In the genomic region with DNA sequence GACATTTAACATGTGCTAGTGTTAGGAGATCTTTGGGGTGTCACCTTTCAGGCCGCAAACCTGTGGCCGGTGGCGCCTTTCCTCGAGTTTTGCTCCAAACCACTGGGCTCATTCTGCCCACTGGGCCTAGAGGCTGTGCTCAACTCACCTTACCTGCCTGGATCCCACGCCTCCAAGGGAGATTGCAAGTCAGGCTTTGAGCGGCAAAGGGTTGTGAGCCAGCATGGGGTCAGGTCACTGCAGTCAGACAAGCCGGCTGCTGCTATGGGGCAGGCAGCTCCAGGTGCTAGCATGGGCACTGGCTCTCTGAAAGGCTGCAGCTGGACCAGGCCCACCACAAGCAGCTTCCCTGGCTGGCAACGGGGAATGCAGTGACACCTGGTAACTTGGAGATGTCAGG, we compare ENCODE assay signal across 27 cellular contexts.
"Had no signal": no experiment of that assay in that cellular context is flagged by ENCODE, and none has a peak within 500 bp of the region (broad histone marks: within the 10 kb centered on the region; RNA-seq: fewer than 3 reads in every experiment).

No MANE protein-coding gene starts in this region.

- H3K27ac ChIP-seq: adrenal gland, ascending aorta, cardiac muscle cell, coronary artery, dorsolateral prefrontal cortex, gastrocnemius medialis, hepatocyte, pancreas, psoas muscle, tibial nerve had no signal

- DNase-seq: activated CD4-positive, alpha-beta T cell treated with anti-CD3 and anti-CD28 coated beads for 4 hours; activated CD4-positive, alpha-beta T cell treated with anti-CD3 and anti-CD28 coated beads, Interleukin-2, amount 50 U/mL, for 4 hours; activated CD8-positive, alpha-beta memory T cell treated with anti-CD3 and anti-CD28 coated beads for 24 hours; activated effector memory CD4-positive, alpha-beta T cell treated with anti-CD3 and anti-CD28 coated beads, Interleukin-2, amount 50 U/mL, for 16 hours; activated naive CD4-positive, alpha-beta T cell treated with anti-CD3 and anti-CD28 coated beads for 36 hours; activated naive CD8-positive, alpha-beta T cell treated with anti-CD3 and anti-CD28 coated beads for 36 hours; adrenal gland; effector memory CD4-positive, alpha-beta T cell; erythroblast; gastrocnemius medialis; glutamatergic neuron; psoas muscle; stimulated activated CD4-positive, alpha-beta T cell treated with anti-CD3 and anti-CD28 coated beads, Interleukin-2, amount 100 ng/mL, for 48 hours; stimulated activated naive CD4-positive, alpha-beta T cell treated with Interleukin-2 at 50 U/mL for 16 hours had no signal

- FAIRE-seq: urothelium cell line had no signal

- H3K4me3 ChIP-seq: adrenal gland, ascending aorta, cardiac muscle cell, coronary artery, dorsolateral prefrontal cortex, gastrocnemius medialis, hepatocyte, mucosa of descending colon, pancreas, psoas muscle, tibial nerve had no signal

- H3K4me1 Mint-ChIP-seq: activated naive CD8-positive, alpha-beta T cell treated with anti-CD3 and anti-CD28 coated beads for 36 hours had no signal

- H3K4me1 ChIP-seq: adrenal gland, ascending aorta, gastrocnemius medialis, psoas muscle, tibial nerve had no signal

- H3K36me3 ChIP-seq: adrenal gland, ascending aorta, cardiac muscle cell, gastrocnemius medialis, pancreas, tibial nerve had no signal

- H3K27ac Mint-ChIP-seq: activated naive CD4-positive, alpha-beta T cell treated with anti-CD3 and anti-CD28 coated beads for 36 hours; activated naive CD8-positive, alpha-beta T cell treated with anti-CD3 and anti-CD28 coated beads for 36 hours; brain; nephron had no signal

- H3K4me3 Mint-ChIP-seq: activated naive CD4-positive, alpha-beta T cell treated with anti-CD3 and anti-CD28 coated beads for 36 hours; activated naive CD8-positive, alpha-beta T cell treated with anti-CD3 and anti-CD28 coated beads for 36 hours; brain; nephron had no signal

- H3K36me3 Mint-ChIP-seq: activated naive CD8-positive, alpha-beta T cell treated with anti-CD3 and anti-CD28 coated beads for 36 hours; brain had no signal

- ATAC-seq: gastrocnemius medialis, left lobe of liver, mucosa of descending colon, pancreas, psoas muscle, right cardiac atrium had no signal

- H3K9me3 ChIP-seq: adrenal gland, ascending aorta, gastrocnemius medialis, pancreas, psoas muscle, tibial nerve had no signal

- H3K9me3 Mint-ChIP-seq: activated naive CD4-positive, alpha-beta T cell treated with anti-CD3 and anti-CD28 coated beads for 36 hours; activated naive CD8-positive, alpha-beta T cell treated with anti-CD3 and anti-CD28 coated beads for 36 hours had no signal

- H3K27me3 Mint-ChIP-seq: activated naive CD8-positive, alpha-beta T cell treated with anti-CD3 and anti-CD28 coated beads for 36 hours; brain had no signal

- H3K27me3 ChIP-seq: adrenal gland, ascending aorta, cardiac muscle cell, dorsolateral prefrontal cortex, gastrocnemius medialis, hepatocyte, pancreas, tibial nerve had no signal
